14 cellular contexts compared by ENCODE assay signal in the genomic region with DNA sequence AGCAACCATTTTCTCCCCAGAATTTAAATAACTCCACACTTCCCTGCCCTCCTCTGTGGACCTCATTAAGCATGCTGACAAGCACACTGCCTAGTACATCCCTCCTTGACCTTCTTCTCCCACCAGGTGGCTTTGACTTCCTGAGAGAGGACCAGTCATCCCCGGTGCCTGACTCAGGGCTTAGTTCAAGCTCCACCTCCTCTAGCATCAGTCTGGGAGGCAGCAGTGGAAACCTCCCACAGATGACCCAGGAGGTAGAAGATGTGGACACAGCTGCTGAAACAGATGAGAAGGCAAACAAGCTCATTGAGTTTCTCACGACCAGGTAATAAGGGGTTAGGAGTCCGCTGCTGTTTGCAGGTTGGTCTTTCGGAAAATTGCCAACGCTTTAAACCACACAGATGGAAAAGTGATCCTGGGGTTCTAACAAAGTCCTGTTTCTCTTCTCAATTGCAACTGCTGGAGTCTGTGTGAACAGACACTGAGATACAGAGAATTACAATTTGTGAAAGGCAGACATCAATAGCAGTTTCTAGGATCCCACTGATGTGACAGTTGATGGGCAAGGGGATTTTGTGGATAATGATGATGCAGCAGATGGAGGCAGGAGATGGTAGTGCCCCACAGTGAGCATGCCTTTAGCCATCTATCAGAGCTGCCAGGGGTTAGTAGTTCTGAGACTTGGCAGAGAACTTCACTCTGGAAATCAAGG.
DNase-seq lines count a peak whose midpoint lies in the region; ATAC-seq and TF ChIP-seq lines count a peak whose summit lies in the region.
"Had no signal": no experiment of that assay in that cellular context is flagged by ENCODE, and none has a peak within 500 bp of the region (broad histone marks: within the 10 kb centered on the region; RNA-seq: fewer than 3 reads in every experiment).

No MANE protein-coding gene starts in this region.

- no peaks in the 10 kb centered on the region for H3K4me1 Mint-ChIP-seq in activated CD8-positive, alpha-beta T cell treated with anti-CD3 and anti-CD28 coated beads for 36 hours (ENCODE audit: low read depth)
- no peaks in the 10 kb centered on the region for H3K4me1 Mint-ChIP-seq in activated CD8-positive, alpha-beta T cell treated with anti-CD3 and anti-CD28 coated beads, Interleukin-2, amount 10 ng/mL, durations not matched to agents 7 days and 5 days (ENCODE audit: low read depth)

- H3K14ac ChIP-seq in trophoblast cell (ENCODE audit: low read length) = no peak overlapping the region

- H2BK12ac ChIP-seq in trophoblast cell (ENCODE audit: low read length) = no peak overlapping the region

- no peaks in the 10 kb centered on the region for H3K4me1 ChIP-seq in body of pancreas
- H3K4me1 ChIP-seq in trophoblast cell (ENCODE audit: control insufficient read depth in 1 of 2, insufficient read depth in 2 of 2, low read length in 2 of 2) = peaks cover 3 to 5% of the 10 kb centered on the region in 2 experiments

- H3K79me1 ChIP-seq in trophoblast cell (ENCODE audit: low read length) = no peaks in the 10 kb centered on the region

- no peak overlapping the region for H4K12ac ChIP-seq in trophoblast cell (ENCODE audit: low read depth, low read length)

- no peak overlapping the region for H2BK120ac ChIP-seq in trophoblast cell (ENCODE audit: insufficient read depth, low read length, poor library complexity)

- H3K36me3 ChIP-seq in body of pancreas (replicated peaks in 1 of 2; ENCODE audit: insufficient read depth in 1 of 2, low read depth in 2 of 2) (peaks cover 0 to 21% of the 10 kb centered on the region in 2 donors), trophoblast cell (ENCODE audit: control insufficient read depth in 1 of 2, insufficient read depth in 2 of 2, low read length in 2 of 2) (no peaks in the 10 kb centered on the region)

- H3K79me2 ChIP-seq in trophoblast cell (ENCODE audit: control insufficient read depth, insufficient read depth, low read length, poor library complexity) = no peaks in the 10 kb centered on the region

- no peak overlapping the region for H2AK5ac ChIP-seq in trophoblast cell (ENCODE audit: low read length)

- no peak overlapping the region for H3K4me2 ChIP-seq in trophoblast cell (ENCODE audit: low read length)

- TF ChIP-seq CTCF in activated CD8-positive, alpha-beta T cell treated with anti-CD3 and anti-CD28 coated beads for 36 hours (IDR thresholded peaks at IDR 0.05) = no peak
- TF ChIP-seq CTCF in body of pancreas (IDR thresholded peaks at IDR 0.05) = no peak
- no peak for TF ChIP-seq CTCF in omental fat pad (IDR thresholded peaks at IDR 0.05)

- no peak overlapping the region for H4K8ac ChIP-seq in trophoblast cell (ENCODE audit: low read depth, low read length)

- DNase-seq in activated CD8-positive, alpha-beta T cell treated with anti-CD3 and anti-CD28 coated beads for 36 hours = peak; percentile 5
- DNase-seq in activated CD8-positive, alpha-beta T cell treated with anti-CD3 and anti-CD28 coated beads, Interleukin-2, amount 10 ng/mL, durations not matched to agents 7 days and 5 days = no peak
- DNase-seq in NCI-H2196 (lab: John Stamatoyannopoulos, UW; ENCODE audit: unreplicated experiment) (peak; percentile 77), body of pancreas (peak in 2 of 4 donors; percentile 12 to 23), trophoblast cell (peak; percentile 53 to 56), NCI-H128 (lab: John Stamatoyannopoulos, UW; ENCODE audit: unreplicated experiment) (no peak), omental fat pad (ENCODE audit: low spot score) (no peak), G401 (ENCODE audit: low spot score) (no peak)
- DNase-seq: activated CD4-positive, alpha-beta T cell treated with anti-CD3 and anti-CD28 coated beads for 4 hours; amniotic stem cell; BE2C; left ventricle myocardium inferior had no signal

- POLR2A ChIA-PET in activated CD8-positive, alpha-beta T cell treated with anti-CD3 and anti-CD28 coated beads for 36 hours (lab: Charles Lee) = no interaction called here
- POLR2A ChIA-PET in activated CD8-positive, alpha-beta T cell treated with anti-CD3 and anti-CD28 coated beads, Interleukin-2, amount 10 ng/mL, durations not matched to agents 7 days and 5 days (lab: Charles Lee) = no interaction called here

- in situ Hi-C loops in G401 (cut with HindIII; ENCODE audit: low sequenced_read_pairs) = no loop called here

- no peak overlapping the region for H3K23ac ChIP-seq in trophoblast cell (ENCODE audit: low read length)

- no peak overlapping the region for H3K4ac ChIP-seq in trophoblast cell (ENCODE audit: low read depth, low read length)

- no peak overlapping the region for H3K9ac ChIP-seq in trophoblast cell (ENCODE audit: low read length)

- no peaks in the 10 kb centered on the region for H3K27me3 ChIP-seq in body of pancreas
- no peaks in the 10 kb centered on the region for H3K27me3 ChIP-seq in trophoblast cell (ENCODE audit: insufficient read depth, low read length)
- H3K27me3 ChIP-seq: BE2C had no signal

- intact Hi-C loops in activated CD8-positive, alpha-beta T cell treated with anti-CD3 and anti-CD28 coated beads for 36 hours (cut with micrococcal nuclease) = no loop called here
- intact Hi-C loops in body of pancreas (cut with DNase I) = no loop called here

- WGBS in body of pancreas, 2 donors = 76 to 78% methylated on average over 5 of the region's 5 CpGs
- WGBS in trophoblast cell (ENCODE audit: extremely low coverage, insufficient coverage, insufficient read length) = no CpG with 5 or more reads among the region's 5 CpGs

- no peak for ATAC-seq in activated CD8-positive, alpha-beta T cell treated with anti-CD3 and anti-CD28 coated beads for 36 hours
- ATAC-seq in activated CD8-positive, alpha-beta T cell treated with anti-CD3 and anti-CD28 coated beads, Interleukin-2, amount 10 ng/mL, durations not matched to agents 7 days and 5 days = no peak
- ATAC-seq in body of pancreas = peak; percentile 18
- no peak for ATAC-seq in omental fat pad (ENCODE audit: low FRiP score)
- ATAC-seq: esophagus mucosa, Panc1 had no signal

- no peak overlapping the region for H3K27ac Mint-ChIP-seq in activated CD8-positive, alpha-beta T cell treated with anti-CD3 and anti-CD28 coated beads for 36 hours
- H3K27ac Mint-ChIP-seq in activated CD8-positive, alpha-beta T cell treated with anti-CD3 and anti-CD28 coated beads, Interleukin-2, amount 10 ng/mL, durations not matched to agents 7 days and 5 days = no peak overlapping the region

- H2BK5ac ChIP-seq in trophoblast cell (ENCODE audit: low read depth, low read length, poor library complexity) = no peak overlapping the region

- H3K4me3 ChIP-seq in body of pancreas = no peak overlapping the region
- H3K4me3 ChIP-seq in trophoblast cell (ENCODE audit: low read depth, low read length) = no peak overlapping the region
- H3K4me3 ChIP-seq: left ventricle myocardium inferior had no signal

- H2AFZ ChIP-seq in trophoblast cell (ENCODE audit: insufficient read depth, low read length, poor library complexity) = no peak overlapping the region

- H3K27ac ChIP-seq in body of pancreas (no peak overlapping the region), trophoblast cell (ENCODE audit: low read depth, low read length) (no peak overlapping the region)
- H3K27ac ChIP-seq: left ventricle myocardium inferior had no signal

- no peak for TF ChIP-seq POLR2A in body of pancreas (IDR thresholded peaks at IDR 0.05)

- no peaks in the 10 kb centered on the region for H3K9me3 ChIP-seq in body of pancreas
- no peaks in the 10 kb centered on the region for H3K9me3 ChIP-seq in trophoblast cell (ENCODE audit: insufficient read depth, low read depth, low read length)
- H3K9me3 ChIP-seq: BE2C, left ventricle myocardium inferior had no signal

- no peaks in the 10 kb centered on the region for H3K9me3 Mint-ChIP-seq in activated CD8-positive, alpha-beta T cell treated with anti-CD3 and anti-CD28 coated beads for 36 hours
- H3K9me3 Mint-ChIP-seq in activated CD8-positive, alpha-beta T cell treated with anti-CD3 and anti-CD28 coated beads, Interleukin-2, amount 10 ng/mL, durations not matched to agents 7 days and 5 days (ENCODE audit: insufficient read depth) = no peaks in the 10 kb centered on the region

- no peaks in the 10 kb centered on the region for H3K36me3 Mint-ChIP-seq in activated CD8-positive, alpha-beta T cell treated with anti-CD3 and anti-CD28 coated beads for 36 hours (ENCODE audit: low read depth)
- no peaks in the 10 kb centered on the region for H3K36me3 Mint-ChIP-seq in activated CD8-positive, alpha-beta T cell treated with anti-CD3 and anti-CD28 coated beads, Interleukin-2, amount 10 ng/mL, durations not matched to agents 7 days and 5 days (ENCODE audit: low read depth)

- no peak overlapping the region for H4K91ac ChIP-seq in trophoblast cell (ENCODE audit: low read depth, low read length)

- no peaks in the 10 kb centered on the region for H3K27me3 Mint-ChIP-seq in activated CD8-positive, alpha-beta T cell treated with anti-CD3 and anti-CD28 coated beads for 36 hours
- no peaks in the 10 kb centered on the region for H3K27me3 Mint-ChIP-seq in activated CD8-positive, alpha-beta T cell treated with anti-CD3 and anti-CD28 coated beads, Interleukin-2, amount 10 ng/mL, durations not matched to agents 7 days and 5 days (ENCODE audit: low read depth)

- no peak overlapping the region for H3K4me3 Mint-ChIP-seq in activated CD8-positive, alpha-beta T cell treated with anti-CD3 and anti-CD28 coated beads for 36 hours
- H3K4me3 Mint-ChIP-seq in activated CD8-positive, alpha-beta T cell treated with anti-CD3 and anti-CD28 coated beads, Interleukin-2, amount 10 ng/mL, durations not matched to agents 7 days and 5 days = no peak overlapping the region

- H3K18ac ChIP-seq in trophoblast cell (ENCODE audit: low read length) = no peak overlapping the region

- CTCF ChIA-PET in activated CD8-positive, alpha-beta T cell treated with anti-CD3 and anti-CD28 coated beads for 36 hours (lab: Charles Lee) = interaction anchor here (1.1 kb wide), 1 partner anchor 20 kb away, joined by 3 read pairs; no protein-coding TSS in a partner anchor
- CTCF ChIA-PET in activated CD8-positive, alpha-beta T cell treated with anti-CD3 and anti-CD28 coated beads, Interleukin-2, amount 10 ng/mL, durations not matched to agents 7 days and 5 days (lab: Charles Lee) = interaction anchor here (1.2 kb wide), 1 partner anchor 278 kb away, joined by 3 read pairs; no protein-coding TSS in a partner anchor

Comparison
In these comparisons a context has a peak if more than half of its experiments do, and no peak if none do; other contexts are left out.
1. DNase-seq: peak in activated CD8-positive, alpha-beta T cell treated with anti-CD3 and anti-CD28 coated beads for 36 hours (single experiment), NCI-H2196 (single experiment) and trophoblast cell (2 of 2); none in activated CD8-positive, alpha-beta T cell treated with anti-CD3 and anti-CD28 coated beads, Interleukin-2, amount 10 ng/mL, durations not matched to agents 7 days and 5 days (single experiment), NCI-H128 (single experiment), omental fat pad (single experiment) and G401 (single experiment).